In genomic region chr7:5634107-5634950, GRCh38 we compare ENCODE assay signal across 9 cellular contexts. TPM values are rescaled to one million over a fixed set of nuclear protein-coding genes. Genes with fewer than 3 reads are reported as not detected.
DNase-seq lines count a peak whose midpoint lies in the region; ATAC-seq, FAIRE-seq and TF ChIP-seq lines count a peak whose summit lies in the region.
"Had no signal": no experiment of that assay in that cellular context is flagged by ENCODE, and none has a peak within 500 bp of the region (broad histone marks: within the 10 kb centered on the region; RNA-seq: fewer than 3 reads in every experiment).

No MANE protein-coding gene starts in this region.

- intact Hi-C loops in pancreas (cut with DNase I), result no loop called here

- peaks cover 31% of the 10 kb centered on the region for H3K4me1 Mint-ChIP-seq in activated CD8-positive, alpha-beta T cell treated with anti-CD3 and anti-CD28 coated beads, Interleukin-2, amount 10 ng/mL, durations not matched to agents 7 days and 5 days (ENCODE audit: low read depth)

- peaks cover 37% of the 10 kb centered on the region for H3K36me3 ChIP-seq in NT2/D1 (ENCODE audit: insufficient read depth, insufficient read length, low read length)
- no peaks in the 10 kb centered on the region for H3K36me3 ChIP-seq in pancreas

- CTCF ChIA-PET in activated CD8-positive, alpha-beta T cell treated with anti-CD3 and anti-CD28 coated beads, Interleukin-2, amount 10 ng/mL, durations not matched to agents 7 days and 5 days (lab: Charles Lee), result interaction anchor here (1.1 to 1.4 kb wide), 3 partner anchors 31 to 139 kb away, joined by 3 to 4 read pairs (median 4); no protein-coding TSS in a partner anchor

- no peak overlapping the region for H3K4me3 Mint-ChIP-seq in activated CD8-positive, alpha-beta T cell treated with anti-CD3 and anti-CD28 coated beads, Interleukin-2, amount 10 ng/mL, durations not matched to agents 7 days and 5 days
- H3K4me3 Mint-ChIP-seq: central memory CD8-positive, alpha-beta T cell had no signal

- TF ChIP-seq CTCF in fibroblast of villous mesenchyme (IDR thresholded peaks at IDR 0.05; ENCODE audit: insufficient read depth, low read depth, low read length) (no peak), pancreas (IDR thresholded peaks at IDR 0.05) (no peak)

- H3K9ac ChIP-seq in NT2/D1 (ENCODE audit: insufficient read length, low read depth), result peak overlapping the region; percentile 51

- DNase-seq in COLO829 (ENCODE audit: low spot score) (peak; percentile 50), NT2/D1 (ENCODE audit: low read depth, low spot score) (no peak), fibroblast of villous mesenchyme (ENCODE audit: low read depth) (peak; percentile 96), pancreas (peak in 2 of 6 donors; percentile 26 to 44), DMS114 treated with DMSO at 0.1 percent for 48 hours (lab: John Stamatoyannopoulos, UW; ENCODE audit: unreplicated experiment) (no peak), NCI-H526 (lab: John Stamatoyannopoulos, UW) (no peak)
- no peak for DNase-seq in activated CD8-positive, alpha-beta T cell treated with anti-CD3 and anti-CD28 coated beads, Interleukin-2, amount 10 ng/mL, durations not matched to agents 7 days and 5 days

- POLR2A ChIA-PET in activated CD8-positive, alpha-beta T cell treated with anti-CD3 and anti-CD28 coated beads, Interleukin-2, amount 10 ng/mL, durations not matched to agents 7 days and 5 days (lab: Charles Lee), result no interaction called here

- H3K9me3 ChIP-seq in NT2/D1 (ENCODE audit: insufficient read depth, low read length) (no peaks in the 10 kb centered on the region), pancreas (no peaks in the 10 kb centered on the region)

- H3K4me3 ChIP-seq in NT2/D1 (ENCODE audit: insufficient read length, low read depth), result no peak overlapping the region
- H3K4me3 ChIP-seq in fibroblast of villous mesenchyme (ENCODE audit: low read depth, low read length), result peak overlapping the region; percentile 0
- H3K4me3 ChIP-seq in pancreas, result no peak overlapping the region

- H3K36me3 Mint-ChIP-seq in activated CD8-positive, alpha-beta T cell treated with anti-CD3 and anti-CD28 coated beads, Interleukin-2, amount 10 ng/mL, durations not matched to agents 7 days and 5 days (ENCODE audit: low read depth), result peaks cover 36% of the 10 kb centered on the region

- 65 to 76% methylated on average over 12 of the region's 12 CpGs for WGBS in pancreas, 2 donors

- FAIRE-seq in pancreas (lab: Jason Lieb, UNC), result no peak

- peak overlapping the region in 2 of 4 donors; percentile 31 to 40 for H3K27ac ChIP-seq in pancreas

- peaks cover 23% of the 10 kb centered on the region for H3K4me1 ChIP-seq in NT2/D1 (ENCODE audit: insufficient read depth, insufficient read length)
- H3K4me1 ChIP-seq in pancreas, result peaks cover 7 to 17% (median 16%) of the 10 kb centered on the region in 3 donors

- no peaks in the 10 kb centered on the region for H3K27me3 Mint-ChIP-seq in activated CD8-positive, alpha-beta T cell treated with anti-CD3 and anti-CD28 coated beads, Interleukin-2, amount 10 ng/mL, durations not matched to agents 7 days and 5 days (ENCODE audit: low read depth)
- H3K27me3 Mint-ChIP-seq: central memory CD8-positive, alpha-beta T cell had no signal

- ATAC-seq in pancreas (peak in 3 of 4 donors; percentile 39 to 69 (median 68)), HG03175 (IDR thresholded peaks at IDR 0.05; ENCODE audit: unreplicated experiment) (no peak)
- no peak for ATAC-seq in activated CD8-positive, alpha-beta T cell treated with anti-CD3 and anti-CD28 coated beads, Interleukin-2, amount 10 ng/mL, durations not matched to agents 7 days and 5 days

- no peaks in the 10 kb centered on the region for H3K9me3 Mint-ChIP-seq in activated CD8-positive, alpha-beta T cell treated with anti-CD3 and anti-CD28 coated beads, Interleukin-2, amount 10 ng/mL, durations not matched to agents 7 days and 5 days (ENCODE audit: insufficient read depth)
- H3K9me3 Mint-ChIP-seq: central memory CD8-positive, alpha-beta T cell had no signal

- no peaks in the 10 kb centered on the region for H3K27me3 ChIP-seq in NT2/D1 (ENCODE audit: insufficient read depth, insufficient read length)
- H3K27me3 ChIP-seq in pancreas, result no peaks in the 10 kb centered on the region

- no peak overlapping the region for H3K27ac Mint-ChIP-seq in activated CD8-positive, alpha-beta T cell treated with anti-CD3 and anti-CD28 coated beads, Interleukin-2, amount 10 ng/mL, durations not matched to agents 7 days and 5 days

RNA-seq across cellular contexts. Expression of gene FSCN1, which starts 41.7 kb away (rescaled TPM):
- total RNA-seq in fibroblast of villous mesenchyme, result 256 and 312 TPM in 2 replicates
- 10 to 100 TPM in 1 of 6 donors, 1 to 10 TPM in 5; 1.8 to 17.4 (median 5.9) TPM for total RNA-seq in pancreas
- polyA plus RNA-seq in pancreas, result 1 to 10 TPM; 6.9 to 7.7 TPM
- 10 to 100 TPM; 14.3 to 16.2 TPM for total RNA-seq in activated CD8-positive, alpha-beta T cell treated with anti-CD3 and anti-CD28 coated beads, Interleukin-2, amount 10 ng/mL, durations not matched to agents 7 days and 5 days

Comparison
In these comparisons a context has a peak if more than half of its experiments do, and no peak if none do; other contexts are left out.
1. DNase-seq: peak in COLO829 (single experiment) and fibroblast of villous mesenchyme (single experiment); none in NT2/D1 (single experiment), DMS114 treated with DMSO at 0.1 percent for 48 hours (single experiment), activated CD8-positive, alpha-beta T cell treated with anti-CD3 and anti-CD28 coated beads, Interleukin-2, amount 10 ng/mL, durations not matched to agents 7 days and 5 days (single experiment) and NCI-H526 (0 of 2).
2. ATAC-seq: peak in pancreas (3 of 4); none in HG03175 (single experiment) and activated CD8-positive, alpha-beta T cell treated with anti-CD3 and anti-CD28 coated beads, Interleukin-2, amount 10 ng/mL, durations not matched to agents 7 days and 5 days (single experiment).
3. RNA of gene FSCN1, which starts 41.7 kb away (total RNA-seq): 256 to 312 TPM in fibroblast of villous mesenchyme; 14.3 to 16.2 TPM in activated CD8-positive, alpha-beta T cell treated with anti-CD3 and anti-CD28 coated beads, Interleukin-2, amount 10 ng/mL, durations not matched to agents 7 days and 5 days and 1.8 to 17.4 TPM in pancreas; every median in the first group is over 10 times any median in the second.